ENCODE assay signal across 20 cellular contexts in genomic region chr18:60292186-60292585, GRCh38.
"Had no signal": no experiment of that assay in that cellular context is flagged by ENCODE, and none has a peak within 500 bp of the region (broad histone marks: within the 10 kb centered on the region; RNA-seq: fewer than 3 reads in every experiment).

No MANE protein-coding gene starts in this region.

- H3K9me3 ChIP-seq: heart left ventricle, mucosa of descending colon, neutrophil, thoracic aorta had no signal

- DNase-seq: activated CD4-positive, alpha-beta T cell treated with anti-CD3 and anti-CD28 coated beads for 48 hours; activated CD8-positive, alpha-beta memory T cell treated with anti-CD3 and anti-CD28 coated beads, Interleukin-2, amount 50 U/mL, for 4 hours; activated CD8-positive, alpha-beta T cell treated with anti-CD3 and anti-CD28 coated beads for 36 hours; activated gamma-delta T cell; activated T-cell treated with anti-CD3 and anti-CD28 coated beads, Interleukin-2, amount 50 U/mL, for 72 hours; dorsolateral prefrontal cortex; endodermal cell; heart left ventricle; immature natural killer cell; left cardiac atrium; mucosa of descending colon; naive thymus-derived CD4-positive, alpha-beta T cell; stimulated activated CD4-positive, alpha-beta T cell treated with anti-CD3 and anti-CD28 coated beads, Interleukin-1b, Interleukin-23, amount 100 ng/mL, for 48 hours had no signal

- H3K36me3 ChIP-seq: cardiac muscle cell, heart left ventricle, neutrophil, thoracic aorta had no signal

- H3K27me3 ChIP-seq: cardiac muscle cell, heart left ventricle, neutrophil had no signal

- H3K4me3 ChIP-seq: cardiac muscle cell, dorsolateral prefrontal cortex, heart left ventricle, lung, mucosa of descending colon, thoracic aorta had no signal

- H3K4me1 ChIP-seq: heart left ventricle, parathyroid adenoma had no signal

- ATAC-seq: activated CD8-positive, alpha-beta T cell treated with anti-CD3 and anti-CD28 coated beads for 36 hours; activated naive CD4-positive, alpha-beta T cell treated with anti-CD3 and anti-CD28 coated beads, Interleukin-2, amount 50 U/mL, for 72 hours; activated T-cell treated with anti-CD3 and anti-CD28 coated beads, Interleukin-2, amount 50 U/mL, for 72 hours; heart left ventricle; left cardiac atrium; mucosa of descending colon; naive thymus-derived CD4-positive, alpha-beta T cell; WTC11 had no signal

- H3K27ac ChIP-seq: cardiac muscle cell, dorsolateral prefrontal cortex, heart left ventricle, neutrophil, parathyroid adenoma, thoracic aorta had no signal

- H3K9ac ChIP-seq: parathyroid adenoma had no signal

- H2AFZ ChIP-seq: parathyroid adenoma had no signal
